In the genomic region with DNA sequence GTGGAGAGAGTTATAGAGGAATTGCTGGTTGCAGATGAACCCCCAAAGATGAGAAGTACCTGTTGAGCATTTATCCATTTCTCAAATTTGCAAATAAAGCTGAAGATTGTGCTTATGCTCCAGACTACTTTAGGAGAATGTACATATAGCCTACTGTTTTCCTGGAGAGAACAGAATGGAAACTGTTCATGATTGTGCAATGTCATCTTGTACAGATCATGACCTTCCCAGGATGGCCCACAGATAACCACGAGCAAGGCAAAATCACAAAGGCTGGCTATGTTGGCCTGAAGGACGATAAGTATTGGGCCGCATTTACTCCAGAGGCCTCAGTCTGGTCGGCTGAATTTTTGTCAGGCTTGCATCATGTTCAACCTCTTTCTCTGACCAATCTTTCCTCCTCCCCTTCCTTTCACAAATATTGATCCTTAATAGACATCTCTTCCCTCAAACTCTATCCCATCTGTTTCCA, we compare ENCODE assay signal across 16 cellular contexts. TPM values are rescaled to one million over a fixed set of nuclear protein-coding genes. Genes with fewer than 3 reads are reported as not detected.
DNase-seq lines count a peak whose midpoint lies in the region; ATAC-seq and TF ChIP-seq lines count a peak whose summit lies in the region.
"Had no signal": no experiment of that assay in that cellular context is flagged by ENCODE, and none has a peak within 500 bp of the region (broad histone marks: within the 10 kb centered on the region; RNA-seq: fewer than 3 reads in every experiment).

No MANE protein-coding gene starts in this region.

- no peaks in the 10 kb centered on the region for H3K79me2 ChIP-seq in SK-N-SH (ENCODE audit: insufficient read depth)
- no peaks in the 10 kb centered on the region for H3K79me2 ChIP-seq in PC-3 (ENCODE audit: low read length)

- in situ Hi-C loops in gastrocnemius medialis (cut with MboI; ENCODE audit: low sequenced_read_pairs in 4 of 4), result no loop called here

- no peak for TF ChIP-seq POLR2A in gastrocnemius medialis (IDR thresholded peaks at IDR 0.05)

- H3K4me1 Mint-ChIP-seq in chondrocyte (ENCODE audit: low read depth), result peaks cover 39% of the 10 kb centered on the region
- H3K4me1 Mint-ChIP-seq in naive thymus-derived CD4-positive, alpha-beta T cell, result peaks cover 14 to 58% (median 40%) of the 10 kb centered on the region in 7 donors
- H3K4me1 Mint-ChIP-seq: mesothelial cell of epicardium had no signal

- H3K27me3 Mint-ChIP-seq in chondrocyte (ENCODE audit: low read depth), result no peaks in the 10 kb centered on the region
- H3K27me3 Mint-ChIP-seq in naive thymus-derived CD4-positive, alpha-beta T cell, result no peaks in the 10 kb centered on the region
- H3K27me3 Mint-ChIP-seq: activated CD4-positive, alpha-beta memory T cell treated with anti-CD3 and anti-CD28 coated beads for 36 hours; progenitor cell of endocrine pancreas had no signal

- no peaks in the 10 kb centered on the region for H3K9me3 ChIP-seq in SK-N-SH
- no peaks in the 10 kb centered on the region for H3K9me3 ChIP-seq in PC-3 (ENCODE audit: low read length)
- no peaks in the 10 kb centered on the region for H3K9me3 ChIP-seq in naive thymus-derived CD4-positive, alpha-beta T cell (ENCODE audit: control insufficient read depth in 2 of 3, low read length in 3 of 3)
- no peaks in the 10 kb centered on the region for H3K9me3 ChIP-seq in BE2C
- no peaks in the 10 kb centered on the region for H3K9me3 ChIP-seq in gastrocnemius medialis
- H3K9me3 ChIP-seq: thoracic aorta had no signal

- POLR2A ChIA-PET in SK-N-SH (lab: Yijun Ruan, JAX), result interaction anchor here (0.8 kb wide), 1 partner anchor 15 kb away, joined by 3 read pairs; no protein-coding TSS in a partner anchor
- POLR2A ChIA-PET in PC-3 (lab: Charles Lee; ENCODE audit: unreplicated experiment), result interaction anchor here (0.6 kb wide), 1 partner anchor 27 kb away, joined by 3 read pairs; no protein-coding TSS in a partner anchor
- POLR2A ChIA-PET in naive thymus-derived CD4-positive, alpha-beta T cell (lab: Charles Lee), result no interaction called here

- H3K36me3 ChIP-seq in SK-N-SH (replicated peaks in 1 of 2; ENCODE audit: control insufficient read depth in 1 of 2, insufficient read depth in 2 of 2, low read length in 1 of 2), result no peaks in the 10 kb centered on the region
- H3K36me3 ChIP-seq in PC-3 (ENCODE audit: low read depth, low read length), result no peaks in the 10 kb centered on the region
- peaks cover 0 to 44% (median 13%) of the 10 kb centered on the region in 3 experiments for H3K36me3 ChIP-seq in naive thymus-derived CD4-positive, alpha-beta T cell (ENCODE audit: control insufficient read depth in 2 of 3, insufficient read depth in 3 of 3, low read length in 3 of 3)
- no peaks in the 10 kb centered on the region for H3K36me3 ChIP-seq in BE2C
- no peaks in the 10 kb centered on the region for H3K36me3 ChIP-seq in gastrocnemius medialis
- H3K36me3 ChIP-seq: thoracic aorta had no signal

- no peak for TF ChIP-seq RAD21 in SK-N-SH (IDR thresholded peaks at IDR 0.05; ENCODE audit: low read length)

- H3K27ac Mint-ChIP-seq in chondrocyte (ENCODE audit: unreplicated experiment), result peak overlapping the region; percentile 82
- peak overlapping the region; percentile 3 to 91 (median 72) for H3K27ac Mint-ChIP-seq in naive thymus-derived CD4-positive, alpha-beta T cell
- H3K27ac Mint-ChIP-seq: activated CD4-positive, alpha-beta memory T cell treated with anti-CD3 and anti-CD28 coated beads for 36 hours; mesothelial cell of epicardium; progenitor cell of endocrine pancreas had no signal

- H3K9me2 ChIP-seq in SK-N-SH (no peaks in the 10 kb centered on the region), PC-3 (replicated peaks; ENCODE audit: low read length) (no peaks in the 10 kb centered on the region)

- DNase-seq in SK-N-SH, result no peak
- no peak for DNase-seq in PC-3
- no peak for DNase-seq in chondrocyte (ENCODE audit: low spot score)
- DNase-seq in naive thymus-derived CD4-positive, alpha-beta T cell, result no peak
- no peak for DNase-seq in BE2C
- no peak for DNase-seq in gastrocnemius medialis
- DNase-seq: 8988T; activated CD4-positive, alpha-beta memory T cell treated with anti-CD3 and anti-CD28 coated beads for 36 hours; activated gamma-delta T cell treated with Interleukin-2 at 50 U/mL for 16 hours; erythroblast; NCI-H524 had no signal

- H3K36me3 Mint-ChIP-seq in chondrocyte (ENCODE audit: low read depth), result no peaks in the 10 kb centered on the region
- peaks cover 12 to 39% (median 35%) of the 10 kb centered on the region in 5 donors for H3K36me3 Mint-ChIP-seq in naive thymus-derived CD4-positive, alpha-beta T cell
- H3K36me3 Mint-ChIP-seq: mesothelial cell of epicardium had no signal

- CTCF ChIA-PET in SK-N-SH (lab: Yijun Ruan, JAX) (no interaction called here), PC-3 (lab: Charles Lee) (interaction anchor here (0.6 kb wide), 1 partner anchor 23 kb away, joined by 3 read pairs; no protein-coding TSS in a partner anchor)
- CTCF ChIA-PET in naive thymus-derived CD4-positive, alpha-beta T cell (lab: Charles Lee), result no interaction called here

- H3K9me3 Mint-ChIP-seq in chondrocyte (ENCODE audit: low read depth), result no peaks in the 10 kb centered on the region
- H3K9me3 Mint-ChIP-seq in naive thymus-derived CD4-positive, alpha-beta T cell, result peaks cover 0 to 3% (median 0%) of the 10 kb centered on the region in 11 donors
- H3K9me3 Mint-ChIP-seq: activated CD4-positive, alpha-beta memory T cell treated with anti-CD3 and anti-CD28 coated beads for 36 hours; mesothelial cell of epicardium had no signal

- H3K27me3 ChIP-seq in SK-N-SH (ENCODE audit: insufficient read depth) (no peaks in the 10 kb centered on the region), PC-3 (ENCODE audit: low read length) (no peaks in the 10 kb centered on the region), BE2C (no peaks in the 10 kb centered on the region), gastrocnemius medialis (no peaks in the 10 kb centered on the region)
- H3K27me3 ChIP-seq in naive thymus-derived CD4-positive, alpha-beta T cell (ENCODE audit: control insufficient read depth in 2 of 2, insufficient read depth in 2 of 2, low read length in 2 of 2), result no peaks in the 10 kb centered on the region

- no peak overlapping the region for H3K4me3 Mint-ChIP-seq in chondrocyte (ENCODE audit: unreplicated experiment)
- H3K4me3 Mint-ChIP-seq in naive thymus-derived CD4-positive, alpha-beta T cell, result peak overlapping the region in 3 of 10 donors; percentile 7 to 69 (median 16)
- H3K4me3 Mint-ChIP-seq: activated CD4-positive, alpha-beta memory T cell treated with anti-CD3 and anti-CD28 coated beads for 36 hours; mesothelial cell of epicardium had no signal

- TF ChIP-seq EP300 in SK-N-SH (IDR thresholded peaks at IDR 0.05; ENCODE audit: borderline replicate concordance in 1 of 2, low read depth in 1 of 2, low read length in 1 of 2), result no peak

- H3K9ac ChIP-seq in SK-N-SH, result no peak overlapping the region
- H3K9ac ChIP-seq in PC-3 (ENCODE audit: low read length), result peak overlapping the region; percentile 69

- H2AFZ ChIP-seq in SK-N-SH (ENCODE audit: low read depth), result peak overlapping the region; percentile 41; the same call in 1 of the 2 replicates
- H2AFZ ChIP-seq in PC-3 (ENCODE audit: low read length), result no peak overlapping the region

- peaks cover 0 to 14% of the 10 kb centered on the region in 2 experiments; a peak in 2 of 4 replicates for H3K4me1 ChIP-seq in SK-N-SH (ENCODE audit: control insufficient read depth in 1 of 2, insufficient read depth in 2 of 2, low read depth in 1 of 2, low read length in 1 of 2)
- peaks cover 59% of the 10 kb centered on the region for H3K4me1 ChIP-seq in PC-3 (ENCODE audit: insufficient read depth, low read length)
- H3K4me1 ChIP-seq in naive thymus-derived CD4-positive, alpha-beta T cell (ENCODE audit: control insufficient read depth in 2 of 2, insufficient read depth in 2 of 2, low read length in 2 of 2), result peaks cover 14 to 20% of the 10 kb centered on the region in 2 donors
- H3K4me1 ChIP-seq in BE2C, result no peaks in the 10 kb centered on the region
- no peaks in the 10 kb centered on the region for H3K4me1 ChIP-seq in gastrocnemius medialis

- TSS peak; percentile 56 for BruUV-seq in PC-3 (replicated peaks; lab: Mats Ljungman, UMichigan)

- H3F3A ChIP-seq in SK-N-SH (replicated peaks; ENCODE audit: insufficient read depth) (peaks cover 24% of the 10 kb centered on the region), PC-3 (ENCODE audit: low read length, unreplicated experiment) (peaks cover 30% of the 10 kb centered on the region)

- H3K4me2 ChIP-seq in SK-N-SH (no peak overlapping the region), PC-3 (ENCODE audit: low read length) (peak overlapping the region; percentile 64)

- H4K20me1 ChIP-seq in SK-N-SH (ENCODE audit: insufficient read depth) (no peaks in the 10 kb centered on the region), PC-3 (ENCODE audit: low read length) (no peaks in the 10 kb centered on the region)

- TF ChIP-seq CTCF in SK-N-SH (IDR thresholded peaks at IDR 0.05) (no peak), PC-3 (conservative IDR thresholded peaks at IDR 0.05; ENCODE audit: low read depth, low read length) (no peak), chondrocyte (IDR thresholded peaks at IDR 0.05) (no peak), BE2C (IDR thresholded peaks at IDR 0.05; ENCODE audit: low read depth, low read length) (no peak), gastrocnemius medialis (IDR thresholded peaks at IDR 0.05 in 4 of 5, conservative IDR thresholded peaks at IDR 0.05 in 1 of 5) (no peak)

- no peak overlapping the region for H3K4me3 ChIP-seq in SK-N-SH (ENCODE audit: low read depth in 2 of 2, low read length in 1 of 2)
- peak overlapping the region; percentile 10; the same call in 1 of the 2 replicates for H3K4me3 ChIP-seq in PC-3 (ENCODE audit: low read length)
- H3K4me3 ChIP-seq in naive thymus-derived CD4-positive, alpha-beta T cell (ENCODE audit: low read length), result no peak overlapping the region
- no peak overlapping the region for H3K4me3 ChIP-seq in BE2C (ENCODE audit: low read depth, low read length)
- H3K4me3 ChIP-seq in gastrocnemius medialis, result no peak overlapping the region
- H3K4me3 ChIP-seq: thoracic aorta had no signal

- ATAC-seq in SK-N-SH treated with all-trans-retinoic acid at 6 μM for 48 hours (no peak), PC-3 (peak; percentile 1), HG02763 (IDR thresholded peaks at IDR 0.05; ENCODE audit: unreplicated experiment) (no peak), gastrocnemius medialis (no peak)
- ATAC-seq in naive thymus-derived CD4-positive, alpha-beta T cell, result no peak

- 39% methylated on average over 4 of the region's 4 CpGs for WGBS in SK-N-SH (ENCODE audit: low lambda C conversion rate)

- H3K27ac ChIP-seq in SK-N-SH (ENCODE audit: low read depth in 2 of 2, low read length in 1 of 2) (peak overlapping the region in 1 of 2 experiments; percentile 82; a peak in 2 of 4 replicates), PC-3 (ENCODE audit: low read length) (peak overlapping the region; percentile 97), gastrocnemius medialis (no peak overlapping the region)
- H3K27ac ChIP-seq in naive thymus-derived CD4-positive, alpha-beta T cell (ENCODE audit: low read depth, low read length), result no peak overlapping the region
- H3K27ac ChIP-seq: thoracic aorta had no signal

- intact Hi-C loops in PC-3 (cut with micrococcal nuclease) (loop anchor here (1.0 to 5.0 kb wide), 2 partner anchors 25 to 35 kb away; no protein-coding TSS in a partner anchor), gastrocnemius medialis (cut with DNase I; ENCODE audit: low total_unique reads) (no loop called here)
- intact Hi-C loops in naive thymus-derived CD4-positive, alpha-beta T cell (cut with micrococcal nuclease), result loop anchor here in 1 of 2 donors (2.0 to 10.0 kb wide), 2 partner anchors 14 to 658 kb away; no protein-coding TSS in a partner anchor

RNA-seq across cellular contexts. Expression of a gene that starts 28.5 kb away (rescaled TPM):
- 1.6 and 2.6 TPM in 2 replicates for polyA plus RNA-seq in SK-N-SH (2012; rRNA removed)
- polyA plus RNA-seq in SK-N-SH (2012; cell fraction: cytosol; rRNA removed), result 1.8 and 1.9 TPM in 2 replicates
- polyA plus RNA-seq in SK-N-SH (2012; cell fraction: nucleus; rRNA removed), result 3.3 and 9.0 TPM in 2 replicates
- total RNA-seq in PC-3 (2014; rRNA removed) (24.5 and 28.1 TPM in 2 replicates), chondrocyte (22.9 to 25.2 TPM (median 23.6 TPM) in 3 replicates), gastrocnemius medialis (10 to 100 TPM; 28.9 to 56.9 (median 37.0) TPM)
- 10 to 100 TPM; 56.9 to 96.2 (median 86.5) TPM for total RNA-seq in naive thymus-derived CD4-positive, alpha-beta T cell
- polyA plus RNA-seq in naive thymus-derived CD4-positive, alpha-beta T cell, result 10 to 100 TPM; 16.2 to 22.9 TPM
- 4.0 TPM for polyA plus RNA-seq in BE2C (2012; ENCODE audit: insufficient read depth, insufficient read length, low read depth)
